14 cellular contexts compared by ENCODE assay signal in genomic region chr6:3796396-3796795, GRCh38. TPM values are rescaled to one million over a fixed set of nuclear protein-coding genes. Genes with fewer than 3 reads are reported as not detected.
A peak's percentile ranks its signal among the peaks of the same experiment; 100 is the strongest.
DNase-seq lines count a peak whose midpoint lies in the region; ATAC-seq, FAIRE-seq and TF ChIP-seq lines count a peak whose summit lies in the region.
"Had no signal": no experiment of that assay in that cellular context is flagged by ENCODE, and none has a peak within 500 bp of the region (broad histone marks: within the 10 kb centered on the region; RNA-seq: fewer than 3 reads in every experiment).

No MANE protein-coding gene starts in this region.

- TF ChIP-seq CTCF in brain (conservative IDR thresholded peaks at IDR 0.05): no peak
- no peak for TF ChIP-seq CTCF in keratinocyte (optimal IDR thresholded peaks at IDR 0.05 in 1 of 3, IDR thresholded peaks at IDR 0.05 in 1 of 3, conservative IDR thresholded peaks at IDR 0.05 in 1 of 3; ENCODE audit: extremely low read depth in 1 of 3, insufficient read depth in 2 of 3, low read length in 3 of 3)
- TF ChIP-seq CTCF in WTC11 (IDR thresholded peaks at IDR 0.05): no peak

- peak overlapping the region; percentile 24 for H3K9ac ChIP-seq in keratinocyte (ENCODE audit: control insufficient read depth, extremely low read depth, insufficient read depth, low read length)

- FAIRE-seq in keratinocyte (lab: Jason Lieb, UNC) (peak; percentile 86), urothelium cell line (lab: Jason Lieb, UNC) (no peak)

- no peaks in the 10 kb centered on the region for H3K9me3 ChIP-seq in keratinocyte (ENCODE audit: control insufficient read depth, low read depth, low read length)
- H3K9me3 ChIP-seq: HAP-1 had no signal

- H3K4me3 Mint-ChIP-seq in brain (peak overlapping the region in 1 of 5 experiments; percentile 11), WTC11 (no peak overlapping the region)
- H3K4me3 Mint-ChIP-seq: activated B cell treated with CpG ODN at 0.5 μM for 24 hours; CD8-positive, alpha-beta T cell had no signal

- CTCF ChIA-PET in WTC11 (lab: Charles Lee): interaction anchor here (1.1 to 4.1 kb wide), 5 partner anchors 48 to 182 kb away, joined by 3 to 28 read pairs (median 4); partner anchors contain the start of gene FAM50B

- peak overlapping the region; percentile 50 for H3K4me2 ChIP-seq in keratinocyte (ENCODE audit: control insufficient read depth, extremely low read depth, insufficient read depth, low read depth, low read length)

- peak; percentile 48 for ATAC-seq in sciatic nerve
- no peak for ATAC-seq in WTC11
- ATAC-seq: CD8-positive, alpha-beta T cell had no signal

- H3K27ac ChIP-seq in keratinocyte (ENCODE audit: control insufficient read depth, insufficient read depth, low read length): peak overlapping the region; percentile 88

- no peak overlapping the region for H3K4me3 ChIP-seq in keratinocyte (ENCODE audit: control insufficient read depth in 2 of 3, extremely low read depth in 1 of 3, insufficient read depth in 2 of 3, low read depth in 1 of 3, low read length in 3 of 3)
- H3K4me3 ChIP-seq: HAP-1 had no signal

- H3K9me3 Mint-ChIP-seq in brain (peaks cover 0 to 4% (median 0%) of the 10 kb centered on the region in 5 experiments), WTC11 (peaks cover 3% of the 10 kb centered on the region; the same call in 1 of the 2 replicates)
- H3K9me3 Mint-ChIP-seq: activated B cell treated with CpG ODN at 0.5 μM for 24 hours; CD8-positive, alpha-beta T cell had no signal

- DNase-seq in NCI-H1105 treated with DMSO at 0.1 percent for 48 hours (lab: John Stamatoyannopoulos, UW): peak; percentile 54
- DNase-seq in keratinocyte (ENCODE audit: low read depth, low spot score): peak; percentile 63
- no peak for DNase-seq in sciatic nerve (ENCODE audit: low spot score)
- no peak for DNase-seq in HuH-7.5 (ENCODE audit: low spot score)
- no peak for DNase-seq in urothelium cell line (ENCODE audit: low spot score)
- no peak for DNase-seq in activated CD8-positive, alpha-beta memory T cell treated with anti-CD3 and anti-CD28 coated beads, Interleukin-2, amount 50 U/mL, for 48 hours
- DNase-seq in WTC11 (ENCODE audit: low spot score): no peak
- DNase-seq: activated B cell treated with CpG ODN at 0.5 μM for 24 hours; CD8-positive, alpha-beta T cell; KG1; NCI-H226; SHP77 had no signal

- no peaks in the 10 kb centered on the region for H3K79me2 ChIP-seq in keratinocyte (ENCODE audit: control insufficient read depth, insufficient read depth, low read length)

- H3K4me1 Mint-ChIP-seq in brain (peaks cover 53% of the 10 kb centered on the region), WTC11 (peaks cover 32% of the 10 kb centered on the region)

- POLR2A ChIA-PET in WTC11 (lab: Charles Lee): no interaction called here

- H3K36me3 Mint-ChIP-seq in brain (no peaks in the 10 kb centered on the region), WTC11 (no peaks in the 10 kb centered on the region)
- H3K36me3 Mint-ChIP-seq: CD8-positive, alpha-beta T cell had no signal

- no peaks in the 10 kb centered on the region for H3K36me3 ChIP-seq in keratinocyte (ENCODE audit: control insufficient read depth in 2 of 2, extremely low read depth in 1 of 2, insufficient read depth in 2 of 2, low read length in 2 of 2)
- H3K36me3 ChIP-seq: HAP-1 had no signal

- intact Hi-C loops in sciatic nerve (cut with DNase I): no loop called here

- H2AFZ ChIP-seq in keratinocyte (ENCODE audit: control insufficient read depth, low read length): peak overlapping the region; percentile 0

- H3K9me1 ChIP-seq in keratinocyte (ENCODE audit: control insufficient read depth, extremely low read depth, insufficient read depth, low read length): no peaks in the 10 kb centered on the region

- no peaks in the 10 kb centered on the region for H4K20me1 ChIP-seq in keratinocyte (ENCODE audit: control insufficient read depth, extremely low read depth, insufficient read depth, low read length)

- H3K4me1 ChIP-seq in keratinocyte (ENCODE audit: control insufficient read depth, extremely low read depth, insufficient read depth, low read length): peaks cover 46% of the 10 kb centered on the region
- H3K4me1 ChIP-seq: HAP-1 had no signal

- H3K27me3 Mint-ChIP-seq in brain (no peaks in the 10 kb centered on the region), WTC11 (ENCODE audit: low read depth) (peaks cover 6% of the 10 kb centered on the region)
- H3K27me3 Mint-ChIP-seq: activated B cell treated with CpG ODN at 0.5 μM for 24 hours had no signal

- no peaks in the 10 kb centered on the region for H3K27me3 ChIP-seq in keratinocyte (ENCODE audit: control insufficient read depth, extremely low read depth, insufficient read depth, low read length)

- dilution Hi-C loops in keratinocyte (cut with MboI; ENCODE audit: extremely low pct_ligation_motif_present, low sequenced_read_pairs): no loop called here

- H3K27ac Mint-ChIP-seq in brain: peak overlapping the region in 4 of 5 experiments; percentile 83 to 95 (median 90)
- H3K27ac Mint-ChIP-seq in WTC11: no peak overlapping the region
- H3K27ac Mint-ChIP-seq: activated B cell treated with CpG ODN at 0.5 μM for 24 hours; CD8-positive, alpha-beta T cell had no signal

TF ChIP-seq in WTC11, 78 proteins besides CTCF, POLR2A, EP300 and RAD21:
- TF ChIP-seq OVOL2 (CRISPR knock-in tag; IDR thresholded peaks at IDR 0.05; ENCODE audit: borderline replicate concordance) (no peak), FOXJ3 (CRISPR knock-in tag; IDR thresholded peaks at IDR 0.05; ENCODE audit: borderline replicate concordance) (no peak), MYBL2 (CRISPR knock-in tag; IDR thresholded peaks at IDR 0.05) (no peak), CDX4 (CRISPR knock-in tag; IDR thresholded peaks at IDR 0.05; ENCODE audit: borderline replicate concordance) (no peak), ESRRA (CRISPR knock-in tag; IDR thresholded peaks at IDR 0.05; ENCODE audit: borderline replicate concordance) (no peak), KAT7 (CRISPR knock-in tag; IDR thresholded peaks at IDR 0.05; ENCODE audit: borderline replicate concordance) (no peak), NR3C1 (CRISPR knock-in tag; conservative IDR thresholded peaks at IDR 0.05; ENCODE audit: low read depth) (no peak), ZBTB43 (CRISPR knock-in tag; IDR thresholded peaks at IDR 0.05) (no peak), NFYB (CRISPR knock-in tag; conservative IDR thresholded peaks at IDR 0.05; ENCODE audit: low read depth) (no peak)

RNA-seq across cellular contexts. Expression of gene PXDC1, which starts 44.9 kb away (rescaled TPM):
- polyA plus RNA-seq in brain (ENCODE audit: insufficient read depth, low read depth, low replicate concordance) (30.5 TPM), keratinocyte (17.1 to 23.4 TPM (median 17.5 TPM) in 3 replicates)
- 26.4 TPM for polyA plus RNA-seq in keratinocyte (2011; ENCODE audit: low read depth)
- 17.3 and 23.6 TPM in 2 replicates for polyA plus RNA-seq in keratinocyte (2011; cell fraction: cytosol; rRNA removed)
- polyA plus RNA-seq in keratinocyte (2011; cell fraction: nucleus; rRNA removed): 18.9 and 26.2 TPM in 2 replicates
- polyA plus RNA-seq in keratinocyte (2012; ENCODE audit: low replicate concordance): 32.2 and 58.3 TPM in 2 replicates
- 11.8 to 28.5 TPM (median 18.3 TPM) in 3 replicates for polyA minus RNA-seq in keratinocyte
- 23.2 TPM for polyA minus RNA-seq in keratinocyte (2011; cell fraction: cytosol; rRNA and poly(A)+ RNA removed)
- 13.0 and 14.0 TPM in 2 replicates for polyA minus RNA-seq in keratinocyte (2011; cell fraction: nucleus; rRNA and poly(A)+ RNA removed)
- total RNA-seq in sciatic nerve (48.3 TPM), WTC11 (2021) (3.3 to 4.4 TPM (median 3.9 TPM) in 3 replicates)

RNA-seq across cellular contexts. Expression of gene FAM50B, which starts 52.8 kb away (rescaled TPM):
- polyA plus RNA-seq in brain (ENCODE audit: insufficient read depth, low read depth, low replicate concordance) (25.1 TPM), keratinocyte (3.8 to 4.0 TPM (median 3.9 TPM) in 3 replicates)
- polyA plus RNA-seq in keratinocyte (2011; ENCODE audit: low read depth): 0.80 TPM
- 2.9 and 4.1 TPM in 2 replicates for polyA plus RNA-seq in keratinocyte (2011; cell fraction: cytosol; rRNA removed)
- polyA plus RNA-seq in keratinocyte (2011; cell fraction: nucleus; rRNA removed): 3.7 and 3.8 TPM in 2 replicates
- polyA plus RNA-seq in keratinocyte (2012; ENCODE audit: low replicate concordance): 2.8 and 5.9 TPM in 2 replicates
- 0.69 to 1.6 TPM (median 1.1 TPM) in 3 replicates for polyA minus RNA-seq in keratinocyte
- polyA minus RNA-seq in keratinocyte (2011; cell fraction: cytosol; rRNA and poly(A)+ RNA removed): 4.8 TPM
- 1.7 and 1.8 TPM in 2 replicates for polyA minus RNA-seq in keratinocyte (2011; cell fraction: nucleus; rRNA and poly(A)+ RNA removed)
- total RNA-seq in sciatic nerve (9.6 TPM), WTC11 (2021) (2.1 to 3.6 TPM (median 3.3 TPM) in 3 replicates)

Comparison
In these comparisons a context has a peak if more than half of its experiments do, and no peak if none do; other contexts are left out.
1. DNase-seq: peak in NCI-H1105 treated with DMSO at 0.1 percent for 48 hours (single experiment) and keratinocyte (single experiment); none in sciatic nerve (single experiment), HuH-7.5 (single experiment), urothelium cell line (single experiment), activated CD8-positive, alpha-beta memory T cell treated with anti-CD3 and anti-CD28 coated beads, Interleukin-2, amount 50 U/mL, for 48 hours (single experiment) and WTC11 (single experiment).